Comparison of ENCODE assay signal across 28 cellular contexts in genomic region chr13:60211548-60211947, GRCh38. TPM values are rescaled to one million over a fixed set of nuclear protein-coding genes. Genes with fewer than 3 reads are reported as not detected.
"Had no signal": no experiment of that assay in that cellular context is flagged by ENCODE, and none has a peak within 500 bp of the region (broad histone marks: within the 10 kb centered on the region; RNA-seq: fewer than 3 reads in every experiment).

No MANE protein-coding gene starts in this region.

- H3K27me3 ChIP-seq: left lung, right atrium auricular region, stomach, thyroid gland, vagina had no signal

- H3K4me3 ChIP-seq: coronary artery, esophagus squamous epithelium, heart right ventricle, left lung, prostate gland, right atrium auricular region, smooth muscle cell, stomach, thyroid gland, vagina had no signal

- H3K36me3 ChIP-seq: esophagus squamous epithelium, heart right ventricle, left lung, prostate gland, right atrium auricular region, stomach, thyroid gland, vagina had no signal

- H3K4me3 Mint-ChIP-seq: naive thymus-derived CD4-positive, alpha-beta T cell; nephron; stimulated activated effector memory CD8-positive, alpha-beta T cell treated with anti-CD3 and anti-CD28 coated beads, Interleukin-12 subunit alpha, Interleukin-12 subunit beta, amount 100 ng/mL, for 72 hours had no signal

- H3K4me1 Mint-ChIP-seq: naive thymus-derived CD4-positive, alpha-beta T cell; nephron; stimulated activated effector memory CD8-positive, alpha-beta T cell treated with anti-CD3 and anti-CD28 coated beads, Interleukin-12 subunit alpha, Interleukin-12 subunit beta, amount 100 ng/mL, for 72 hours had no signal

- H3K27ac Mint-ChIP-seq: naive thymus-derived CD4-positive, alpha-beta T cell; nephron; stimulated activated effector memory CD8-positive, alpha-beta T cell treated with anti-CD3 and anti-CD28 coated beads, Interleukin-12 subunit alpha, Interleukin-12 subunit beta, amount 100 ng/mL, for 72 hours had no signal

- H3K4me2 ChIP-seq: smooth muscle cell had no signal

- DNase-seq: dermis blood vessel endothelial cell; effector memory CD4-positive, alpha-beta T cell; erythroblast; esophagus squamous epithelium; foreskin melanocyte; glutamatergic neuron; heart right ventricle; hippocampal formation; left cardiac atrium; left lung; mesenchymal stem cell; midbrain; naive thymus-derived CD4-positive, alpha-beta T cell; nucleus accumbens; stimulated activated CD4-positive, alpha-beta T cell treated with anti-CD3 and anti-CD28 coated beads, Interleukin-2, amount 100 ng/mL, for 24 hours; stimulated activated CD4-positive, alpha-beta T cell treated with anti-CD3 and anti-CD28 coated beads, Interleukin-4, amount 100 ng/mL, for 24 hours; stimulated activated naive CD4-positive, alpha-beta T cell treated with Interleukin-2 at 50 U/mL for 16 hours; stomach; thyroid gland; trophoblast cell had no signal

- H3K36me3 Mint-ChIP-seq: naive thymus-derived CD4-positive, alpha-beta T cell; stimulated activated effector memory CD8-positive, alpha-beta T cell treated with anti-CD3 and anti-CD28 coated beads, Interleukin-12 subunit alpha, Interleukin-12 subunit beta, amount 100 ng/mL, for 72 hours had no signal

- H3K9me3 ChIP-seq: esophagus squamous epithelium, left lung, prostate gland, right atrium auricular region, stomach, thyroid gland, vagina had no signal

- H3K27ac ChIP-seq: coronary artery, esophagus squamous epithelium, heart right ventricle, left lung, prostate gland, right atrium auricular region, stomach, thyroid gland, vagina had no signal

- H3K4me1 ChIP-seq: esophagus squamous epithelium, heart right ventricle, left lung, prostate gland, right atrium auricular region, thyroid gland, vagina had no signal

- ATAC-seq: heart right ventricle; left cardiac atrium; left lung; naive thymus-derived CD4-positive, alpha-beta T cell; sciatic nerve; stimulated activated effector memory CD8-positive, alpha-beta T cell treated with anti-CD3 and anti-CD28 coated beads, Interleukin-12 subunit alpha, Interleukin-12 subunit beta, amount 100 ng/mL, for 72 hours had no signal

- H3K9me3 Mint-ChIP-seq: stimulated activated effector memory CD8-positive, alpha-beta T cell treated with anti-CD3 and anti-CD28 coated beads, Interleukin-12 subunit alpha, Interleukin-12 subunit beta, amount 100 ng/mL, for 72 hours had no signal

RNA-seq across cellular contexts. Expression of gene DIAPH3, which starts 47.8 kb away (rescaled TPM):
- polyA plus RNA-seq: naive thymus-derived CD4-positive, alpha-beta T cell had no signal
